ENCODE assay signal across 8 cellular contexts in genomic region chr21:34670220-34670961, GRCh38. TPM values are rescaled to one million over a fixed set of nuclear protein-coding genes. Genes with fewer than 3 reads are reported as not detected.
DNase-seq lines count a peak whose midpoint lies in the region; ATAC-seq, FAIRE-seq and TF ChIP-seq lines count a peak whose summit lies in the region.

No MANE protein-coding gene starts in this region.

- intact Hi-C loops in activated T-helper 1 cell treated with anti-CD3 and anti-CD28 coated beads, Interleukin-12 subunit alpha, Interleukin-12 subunit beta, Interleukin-2, Interleukin-4 antibody, amounts not matched to agents 30 ng/mL and 10 ng/mL and 1 ng/mL, durations not matched to agents 14 hours and 24 hours and 36 hours (cut with micrococcal nuclease), result no loop called here
- intact Hi-C loops in spleen (cut with DNase I; ENCODE audit: low total_unique reads), result no loop called here

- peaks cover 70% of the 10 kb centered on the region for H3K27me3 Mint-ChIP-seq in activated T-helper 1 cell treated with anti-CD3 and anti-CD28 coated beads, Interleukin-12 subunit alpha, Interleukin-12 subunit beta, Interleukin-2, Interleukin-4 antibody, amounts not matched to agents 30 ng/mL and 10 ng/mL and 1 ng/mL, durations not matched to agents 14 hours and 24 hours and 36 hours (ENCODE audit: insufficient read depth)

- no peak for TF ChIP-seq CTCF in spleen (IDR thresholded peaks at IDR 0.05 in 8 of 11, conservative IDR thresholded peaks at IDR 0.05 in 3 of 11)

- TF ChIP-seq POLR2A in GM12891 (IDR thresholded peaks at IDR 0.05; ENCODE audit: low read depth, low read length) (peak; percentile 53), spleen (IDR thresholded peaks at IDR 0.05) (no peak)

- 2 to 5% (median 3%) methylated on average over 44 to 70 of the region's 70 CpGs for WGBS in spleen, 5 donors

- no peaks in the 10 kb centered on the region for H3K9me3 ChIP-seq in iPS-15b (ENCODE audit: control insufficient read depth, insufficient read depth, low read length)
- no peaks in the 10 kb centered on the region for H3K9me3 ChIP-seq in spleen

- peak overlapping the region in 1 of 8 donors; percentile 25 for H3K27ac ChIP-seq in spleen

- H3K27me3 ChIP-seq in iPS-15b (ENCODE audit: control insufficient read depth, insufficient read depth, low read length), result peaks cover 57% of the 10 kb centered on the region
- peaks cover 8 to 71% (median 51%) of the 10 kb centered on the region in 7 donors for H3K27me3 ChIP-seq in spleen (replicated peaks in 1 of 7)

- H3K9ac ChIP-seq in iPS-15b (ENCODE audit: low read depth, low read length), result peak overlapping the region; percentile 37

- H3K9me3 Mint-ChIP-seq in activated T-helper 1 cell treated with anti-CD3 and anti-CD28 coated beads, Interleukin-12 subunit alpha, Interleukin-12 subunit beta, Interleukin-2, Interleukin-4 antibody, amounts not matched to agents 30 ng/mL and 10 ng/mL and 1 ng/mL, durations not matched to agents 14 hours and 24 hours and 36 hours, result no peaks in the 10 kb centered on the region

- ATAC-seq in GM21447 (IDR thresholded peaks at IDR 0.05; ENCODE audit: unreplicated experiment), result no peak

- FAIRE-seq in GM12891 (lab: Jason Lieb, UNC), result peak; percentile 60

- H3K36me3 ChIP-seq in iPS-15b (ENCODE audit: control insufficient read depth, insufficient read depth, low read length), result no peaks in the 10 kb centered on the region
- no peaks in the 10 kb centered on the region for H3K36me3 ChIP-seq in spleen

- H3K4me1 ChIP-seq in iPS-15b (ENCODE audit: control insufficient read depth, insufficient read depth, low read length), result peaks cover 3% of the 10 kb centered on the region
- peaks cover 4 to 32% (median 21%) of the 10 kb centered on the region in 6 donors for H3K4me1 ChIP-seq in spleen

- peaks cover 6% of the 10 kb centered on the region for H3K4me1 Mint-ChIP-seq in activated T-helper 1 cell treated with anti-CD3 and anti-CD28 coated beads, Interleukin-12 subunit alpha, Interleukin-12 subunit beta, Interleukin-2, Interleukin-4 antibody, amounts not matched to agents 30 ng/mL and 10 ng/mL and 1 ng/mL, durations not matched to agents 14 hours and 24 hours and 36 hours (ENCODE audit: low read depth)

- H3K36me3 Mint-ChIP-seq in activated T-helper 1 cell treated with anti-CD3 and anti-CD28 coated beads, Interleukin-12 subunit alpha, Interleukin-12 subunit beta, Interleukin-2, Interleukin-4 antibody, amounts not matched to agents 30 ng/mL and 10 ng/mL and 1 ng/mL, durations not matched to agents 14 hours and 24 hours and 36 hours (ENCODE audit: low read depth), result no peaks in the 10 kb centered on the region

- DNase-seq in GM12891 (ENCODE audit: insufficient read length, low spot score), result peak; percentile 47
- no peak for DNase-seq in activated T-helper 1 cell treated with anti-CD3 and anti-CD28 coated beads, Interleukin-12 subunit alpha, Interleukin-12 subunit beta, Interleukin-2, Interleukin-4 antibody, amounts not matched to agents 30 ng/mL and 10 ng/mL and 1 ng/mL, durations not matched to agents 14 hours and 24 hours and 36 hours (ENCODE audit: low spot score)
- DNase-seq in spleen, result peak; percentile 74
- DNase-seq in NCI-H2196 treated with DMSO at 0.1 percent for 48 hours (lab: John Stamatoyannopoulos, UW; ENCODE audit: unreplicated experiment), result no peak
- DNase-seq in NCI-H146 (lab: John Stamatoyannopoulos, UW), result no peak
- no peak for DNase-seq in NCI-H82 treated with DMSO at 0.1 percent for 48 hours (lab: John Stamatoyannopoulos, UW; ENCODE audit: unreplicated experiment)

- H3K4me3 ChIP-seq in iPS-15b (ENCODE audit: low read depth, low read length) (peak overlapping the region; percentile 56), spleen (peak overlapping the region; percentile 25 to 64 (median 36))

- H3K27ac Mint-ChIP-seq in activated T-helper 1 cell treated with anti-CD3 and anti-CD28 coated beads, Interleukin-12 subunit alpha, Interleukin-12 subunit beta, Interleukin-2, Interleukin-4 antibody, amounts not matched to agents 30 ng/mL and 10 ng/mL and 1 ng/mL, durations not matched to agents 14 hours and 24 hours and 36 hours, result no peak overlapping the region

- peak overlapping the region; percentile 45 for H3K4me3 Mint-ChIP-seq in activated T-helper 1 cell treated with anti-CD3 and anti-CD28 coated beads, Interleukin-12 subunit alpha, Interleukin-12 subunit beta, Interleukin-2, Interleukin-4 antibody, amounts not matched to agents 30 ng/mL and 10 ng/mL and 1 ng/mL, durations not matched to agents 14 hours and 24 hours and 36 hours

TF ChIP-seq in GM12891, 5 proteins besides CTCF, POLR2A, EP300 and RAD21:
- TF ChIP-seq TAF1 (IDR thresholded peaks at IDR 0.05; ENCODE audit: low read depth, low read length) (no peak), PAX5 (IDR thresholded peaks at IDR 0.05; ENCODE audit: insufficient read depth, low read length, severe bottlenecking) (no peak), POU2F2 (IDR thresholded peaks at IDR 0.05; ENCODE audit: low read depth, low read length) (no peak), SPI1 (IDR thresholded peaks at IDR 0.05; ENCODE audit: low read depth, low read length) (no peak), POLR2AphosphoS5 (IDR thresholded peaks at IDR 0.05; ENCODE audit: low read depth, low read length) (no peak)
TF ChIP-seq in GM12891: peak in this region for 0.

RNA-seq across cellular contexts. Expression of gene CLIC6, which starts 1.6 kb away (rescaled TPM):
- 18.6 TPM for polyA plus RNA-seq in GM12891 (2012; ENCODE audit: low read depth, missing spikeins)
- total RNA-seq in activated T-helper 1 cell treated with anti-CD3 and anti-CD28 coated beads, Interleukin-12 subunit alpha, Interleukin-12 subunit beta, Interleukin-2, Interleukin-4 antibody, amounts not matched to agents 30 ng/mL and 10 ng/mL and 1 ng/mL, durations not matched to agents 14 hours and 24 hours and 36 hours, result not detected in 2 replicates
- total RNA-seq in spleen, result 1 to 10 TPM in 5 of 7 donors, under 1 TPM in 2; 0.93 to 1.9 (median 1.3) TPM
- polyA plus RNA-seq in spleen, result 1 to 10 TPM; 1.1 to 1.8 (median 1.1) TPM

RNA-seq across cellular contexts. Expression of gene RCAN1, which starts 55.5 kb away (rescaled TPM):
- polyA plus RNA-seq in GM12891 (2012; ENCODE audit: low read depth, missing spikeins), result 4.3 TPM
- total RNA-seq in activated T-helper 1 cell treated with anti-CD3 and anti-CD28 coated beads, Interleukin-12 subunit alpha, Interleukin-12 subunit beta, Interleukin-2, Interleukin-4 antibody, amounts not matched to agents 30 ng/mL and 10 ng/mL and 1 ng/mL, durations not matched to agents 14 hours and 24 hours and 36 hours, result 10.7 and 11.1 TPM in 2 replicates
- total RNA-seq in spleen, result 10 to 100 TPM; 14.0 to 28.6 (median 14.8) TPM
- 10 to 100 TPM in 1 of 3 donors, 1 to 10 TPM in 2; 5.3 to 15.9 (median 8.1) TPM for polyA plus RNA-seq in spleen

Comparison
In these comparisons a context has a peak if more than half of its experiments do, and no peak if none do; other contexts are left out.
1. DNase-seq: peak in GM12891 (single experiment) and spleen (single experiment); none in activated T-helper 1 cell treated with anti-CD3 and anti-CD28 coated beads, Interleukin-12 subunit alpha, Interleukin-12 subunit beta, Interleukin-2, Interleukin-4 antibody, amounts not matched to agents 30 ng/mL and 10 ng/mL and 1 ng/mL, durations not matched to agents 14 hours and 24 hours and 36 hours (single experiment), NCI-H2196 treated with DMSO at 0.1 percent for 48 hours (single experiment), NCI-H146 (single experiment) and NCI-H82 treated with DMSO at 0.1 percent for 48 hours (single experiment).